In genomic region chr16:78918805-78919204, GRCh38 we compare ENCODE assay signal across 18 cellular contexts.
DNase-seq lines count a peak whose midpoint lies in the region; ATAC-seq and TF ChIP-seq lines count a peak whose summit lies in the region.
"Had no signal": no experiment of that assay in that cellular context is flagged by ENCODE, and none has a peak within 500 bp of the region (broad histone marks: within the 10 kb centered on the region; RNA-seq: fewer than 3 reads in every experiment).

No MANE protein-coding gene starts in this region.

- ATAC-seq in activated CD4-positive, alpha-beta T cell treated with anti-CD3 and anti-CD28 coated beads for 36 hours, result peak; percentile 8
- peak; percentile 55 to 57 for ATAC-seq in activated T-cell treated with anti-CD3 and anti-CD28 coated beads, Interleukin-2, amount 50 U/mL, for 72 hours (replicated peaks in 1 of 2)
- ATAC-seq: GM12878, GM23338, HCT116 had no signal

- no peak overlapping the region for H3K27ac Mint-ChIP-seq in activated CD4-positive, alpha-beta T cell treated with anti-CD3 and anti-CD28 coated beads for 36 hours
- peak overlapping the region; percentile 80 for H3K27ac Mint-ChIP-seq in activated T-cell treated with anti-CD3 and anti-CD28 coated beads, Interleukin-2, amount 50 U/mL, for 72 hours
- H3K27ac Mint-ChIP-seq: B cell; CD4-positive, CD25-positive, alpha-beta regulatory T cell; CD8-positive, alpha-beta memory T cell; GM23338; H9 had no signal

- H3K4me3 Mint-ChIP-seq in activated CD4-positive, alpha-beta T cell treated with anti-CD3 and anti-CD28 coated beads for 36 hours, result no peak overlapping the region
- H3K4me3 Mint-ChIP-seq in activated T-cell treated with anti-CD3 and anti-CD28 coated beads, Interleukin-2, amount 50 U/mL, for 72 hours, result peak overlapping the region in 1 of 2 donors; percentile 46
- H3K4me3 Mint-ChIP-seq: B cell, GM23338, H9 had no signal

- DNase-seq in activated CD4-positive, alpha-beta T cell treated with anti-CD3 and anti-CD28 coated beads for 36 hours, result no peak
- DNase-seq in activated CD4-positive, alpha-beta T cell treated with anti-CD3 and anti-CD28 coated beads, Interleukin-2, amount 50 U/mL, for 48 hours, result no peak
- no peak for DNase-seq in activated T-cell treated with anti-CD3 and anti-CD28 coated beads, Interleukin-2, amount 50 U/mL, for 72 hours
- no peak for DNase-seq in activated T-cell treated with anti-CD3 and anti-CD28 coated beads, Interleukin-2, amount 50 U/mL, for 1 hour
- peak; percentile 22 for DNase-seq in stimulated activated CD4-positive, alpha-beta T cell treated with anti-CD3 and anti-CD28 coated beads, Interleukin-1b, Interleukin-23, amount 100 ng/mL, for 48 hours
- DNase-seq in stimulated activated CD4-positive, alpha-beta T cell treated with anti-CD3 and anti-CD28 coated beads, Interleukin-4, amount 100 ng/mL, for 4 hours, result no peak
- no peak for DNase-seq in GM20000 (ENCODE audit: low spot score)
- DNase-seq: CD4-positive, CD25-positive, alpha-beta regulatory T cell; CD8-positive, alpha-beta memory T cell; DMS 273 treated with DMSO at 0.1 percent for 48 hours; DMS79; EL; GDM1; H9 had no signal

- POLR2A ChIA-PET in activated CD4-positive, alpha-beta T cell treated with anti-CD3 and anti-CD28 coated beads for 36 hours (lab: Charles Lee), result no interaction called here

- peaks cover 15% of the 10 kb centered on the region for H3K36me3 Mint-ChIP-seq in activated CD4-positive, alpha-beta T cell treated with anti-CD3 and anti-CD28 coated beads for 36 hours (ENCODE audit: low read depth)
- H3K36me3 Mint-ChIP-seq in activated T-cell treated with anti-CD3 and anti-CD28 coated beads, Interleukin-2, amount 50 U/mL, for 72 hours (ENCODE audit: insufficient read depth in 2 of 2), result peaks cover 22 to 23% of the 10 kb centered on the region in 2 donors
- H3K36me3 Mint-ChIP-seq: CD4-positive, CD25-positive, alpha-beta regulatory T cell had no signal

- intact Hi-C loops in activated CD4-positive, alpha-beta T cell treated with anti-CD3 and anti-CD28 coated beads for 36 hours (cut with DNase I, micrococcal nuclease), result no loop called here

- TF ChIP-seq CTCF in GM20000 (IDR thresholded peaks at IDR 0.05; ENCODE audit: extremely low read depth, missing control alignments), result no peak

- H3K27me3 Mint-ChIP-seq in activated CD4-positive, alpha-beta T cell treated with anti-CD3 and anti-CD28 coated beads for 36 hours, result no peaks in the 10 kb centered on the region
- H3K27me3 Mint-ChIP-seq in activated T-cell treated with anti-CD3 and anti-CD28 coated beads, Interleukin-2, amount 50 U/mL, for 72 hours (ENCODE audit: low read depth), result no peaks in the 10 kb centered on the region
- H3K27me3 Mint-ChIP-seq: B cell; CD8-positive, alpha-beta memory T cell had no signal

- CTCF ChIA-PET in activated CD4-positive, alpha-beta T cell treated with anti-CD3 and anti-CD28 coated beads for 36 hours (lab: Charles Lee), result no interaction called here

- peaks cover 20% of the 10 kb centered on the region for H3K9me3 Mint-ChIP-seq in activated CD4-positive, alpha-beta T cell treated with anti-CD3 and anti-CD28 coated beads for 36 hours (ENCODE audit: low read depth)
- peaks cover 9 to 13% of the 10 kb centered on the region in 2 donors for H3K9me3 Mint-ChIP-seq in activated T-cell treated with anti-CD3 and anti-CD28 coated beads, Interleukin-2, amount 50 U/mL, for 72 hours

- H3K4me1 Mint-ChIP-seq in activated CD4-positive, alpha-beta T cell treated with anti-CD3 and anti-CD28 coated beads for 36 hours, result peaks cover 21% of the 10 kb centered on the region
- H3K4me1 Mint-ChIP-seq in activated T-cell treated with anti-CD3 and anti-CD28 coated beads, Interleukin-2, amount 50 U/mL, for 72 hours (ENCODE audit: low read depth), result peaks cover 9% of the 10 kb centered on the region
- H3K4me1 Mint-ChIP-seq: B cell; CD4-positive, CD25-positive, alpha-beta regulatory T cell; CD8-positive, alpha-beta memory T cell; GM23338 had no signal
